19 cellular contexts compared by ENCODE assay signal in genomic region chr4:3341760-3342159, GRCh38. TPM values are rescaled to one million over a fixed set of nuclear protein-coding genes. Genes with fewer than 3 reads are reported as not detected.
DNase-seq lines count a peak whose midpoint lies in the region; ATAC-seq, FAIRE-seq and TF ChIP-seq lines count a peak whose summit lies in the region.
"Had no signal": no experiment of that assay in that cellular context is flagged by ENCODE, and none has a peak within 500 bp of the region (broad histone marks: within the 10 kb centered on the region; RNA-seq: fewer than 3 reads in every experiment).

No MANE protein-coding gene starts in this region.

- H3K9me3 Mint-ChIP-seq in stimulated activated naive CD8-positive, alpha-beta T cell treated with anti-CD3 and anti-CD28 coated beads, Interleukin-15, amount 100 ng/mL, for 72 hours = no peaks in the 10 kb centered on the region
- H3K9me3 Mint-ChIP-seq: dendritic cell treated with granulocyte-macrophage colony-stimulating factor and Interleukin-4, amounts not matched to agents 40 ng/mL and 50 ng/mL, for 4 days; immature natural killer cell had no signal

- H3K9me3 ChIP-seq in Loucy (ENCODE audit: insufficient read depth, low read depth, low read length) = no peaks in the 10 kb centered on the region
- no peaks in the 10 kb centered on the region for H3K9me3 ChIP-seq in endothelial cell of umbilical vein (replicated peaks; ENCODE audit: control insufficient read depth, insufficient read depth, low read length)
- H3K9me3 ChIP-seq in vagina = no peaks in the 10 kb centered on the region
- H3K9me3 ChIP-seq: breast epithelium had no signal

- no peak for DNase-seq in stimulated activated naive CD8-positive, alpha-beta T cell treated with anti-CD3 and anti-CD28 coated beads, Interleukin-15, amount 100 ng/mL, for 72 hours
- no peak for DNase-seq in stimulated activated naive CD8-positive, alpha-beta T cell treated with anti-CD3 and anti-CD28 coated beads, Interleukin-15, Interleukin-2, amounts not matched to agents 100 U/mL and 50 U/mL, for 24 hours
- DNase-seq in endothelial cell of umbilical vein (ENCODE audit: low read depth, low spot score) = no peak
- peak; percentile 62 to 81 for DNase-seq in vagina (ENCODE audit: extremely low spot score in 2 of 2)
- no peak for DNase-seq in G401 (ENCODE audit: low spot score)
- DNase-seq: activated effector memory CD4-positive, alpha-beta T cell treated with Interleukin-2 at 50 U/mL for 16 hours; AML-193; GF-D8; KG1; NCI-H187 treated with DMSO at 0.1 percent for 48 hours; NCI-H446 treated with DMSO at 0.1 percent for 48 hours; stimulated activated CD4-positive, alpha-beta T cell treated with anti-CD3 and anti-CD28 coated beads, Interleukin-4, amount 100 ng/mL, for 1 hour; trophoblast cell had no signal

- H3K4me3 ChIP-seq in Loucy (ENCODE audit: low read length, poor library complexity, severe bottlenecking) = peak overlapping the region; percentile 66
- no peak overlapping the region for H3K4me3 ChIP-seq in endothelial cell of umbilical vein (replicated peaks in 1 of 3; ENCODE audit: insufficient read depth in 1 of 3, low read depth in 1 of 3, low read length in 3 of 3)
- no peak overlapping the region for H3K4me3 ChIP-seq in vagina
- H3K4me3 ChIP-seq: breast epithelium had no signal

- POLR2A ChIA-PET in endothelial cell of umbilical vein (lab: Charles Lee) = interaction anchor here (0.9 kb wide), 1 partner anchor 11 kb away, joined by 4 read pairs; no protein-coding TSS in a partner anchor

- in situ Hi-C loops in G401 (cut with HindIII; ENCODE audit: low sequenced_read_pairs) = no loop called here

- no peaks in the 10 kb centered on the region for H3K9me1 ChIP-seq in endothelial cell of umbilical vein (replicated peaks; ENCODE audit: control insufficient read depth, extremely low read depth, insufficient read depth, low read length)

- peaks cover 29% of the 10 kb centered on the region for H3K36me3 ChIP-seq in Loucy (ENCODE audit: insufficient read depth, low read length)
- H3K36me3 ChIP-seq in endothelial cell of umbilical vein (ENCODE audit: control insufficient read depth in 2 of 2, extremely low read depth in 1 of 2, insufficient read depth in 2 of 2, low read length in 2 of 2) = peaks cover 0 to 6% of the 10 kb centered on the region in 2 experiments
- no peaks in the 10 kb centered on the region for H3K36me3 ChIP-seq in vagina
- H3K36me3 ChIP-seq: breast epithelium had no signal

- peaks cover 3% of the 10 kb centered on the region; the same call in 1 of the 2 replicates for H3F3A ChIP-seq in Loucy (ENCODE audit: low read depth)

- CTCF ChIA-PET in endothelial cell of umbilical vein (lab: Charles Lee) = interaction anchor here (0.7 to 1.2 kb wide), 11 partner anchors 8 to 110 kb away, joined by 3 to 6 read pairs (median 3); no protein-coding TSS in a partner anchor

- no peaks in the 10 kb centered on the region for H3K9me2 ChIP-seq in Loucy (replicated peaks; ENCODE audit: low read depth, low read length)

- peak overlapping the region; percentile 62 for H3K9ac ChIP-seq in Loucy (ENCODE audit: low read depth, low read length, poor library complexity, severe bottlenecking)
- peak overlapping the region; percentile 49 for H3K9ac ChIP-seq in endothelial cell of umbilical vein (replicated peaks; ENCODE audit: extremely low read depth, insufficient read depth, low read length)

- peak overlapping the region; percentile 72 for H3K4me2 ChIP-seq in Loucy (ENCODE audit: low read depth, low read length, poor library complexity, severe bottlenecking)
- H3K4me2 ChIP-seq in endothelial cell of umbilical vein (ENCODE audit: insufficient read depth, low read length) = peak overlapping the region; percentile 91

- no TSS peak for BruUV-seq in endothelial cell of umbilical vein (replicated peaks; lab: Mats Ljungman, UMichigan)

- H3K27me3 ChIP-seq in Loucy (ENCODE audit: insufficient read depth, low read length, poor library complexity, severe bottlenecking) (no peaks in the 10 kb centered on the region), endothelial cell of umbilical vein (ENCODE audit: control insufficient read depth in 2 of 2, insufficient read depth in 2 of 2, low read length in 2 of 2) (no peaks in the 10 kb centered on the region), vagina (no peaks in the 10 kb centered on the region)
- H3K27me3 ChIP-seq: breast epithelium had no signal

- no peak for FAIRE-seq in endothelial cell of umbilical vein (lab: Jason Lieb, UNC)

- H3K27ac ChIP-seq in endothelial cell of umbilical vein (ENCODE audit: insufficient read depth, low read depth, low read length) = peak overlapping the region; percentile 88
- H3K27ac ChIP-seq in vagina = no peak overlapping the region
- H3K27ac ChIP-seq: breast epithelium had no signal

- peak; percentile 59 for ATAC-seq in stimulated activated naive CD8-positive, alpha-beta T cell treated with anti-CD3 and anti-CD28 coated beads, Interleukin-15, amount 100 ng/mL, for 72 hours
- ATAC-seq in stimulated activated naive CD8-positive, alpha-beta T cell treated with anti-CD3 and anti-CD28 coated beads, Interleukin-15, Interleukin-2, amounts not matched to agents 100 U/mL and 50 U/mL, for 24 hours = no peak
- no peak for ATAC-seq in HG03571 (IDR thresholded peaks at IDR 0.05; ENCODE audit: unreplicated experiment)
- ATAC-seq in HG03457 (IDR thresholded peaks at IDR 0.05; ENCODE audit: unreplicated experiment) = no peak

- TF ChIP-seq POLR2A in endothelial cell of umbilical vein (IDR thresholded peaks at IDR 0.05; ENCODE audit: low read depth, low read length) (no peak), vagina (IDR thresholded peaks at IDR 0.05) (no peak)

- H3K4me3 Mint-ChIP-seq in stimulated activated naive CD8-positive, alpha-beta T cell treated with anti-CD3 and anti-CD28 coated beads, Interleukin-15, amount 100 ng/mL, for 72 hours = no peak overlapping the region
- H3K4me3 Mint-ChIP-seq: dendritic cell treated with granulocyte-macrophage colony-stimulating factor and Interleukin-4, amounts not matched to agents 40 ng/mL and 50 ng/mL, for 4 days had no signal

- TF ChIP-seq CTCF in Loucy (conservative IDR thresholded peaks at IDR 0.05; ENCODE audit: low read length) (no peak), endothelial cell of umbilical vein (IDR thresholded peaks at IDR 0.05; ENCODE audit: extremely low read depth in 1 of 2, insufficient read depth in 1 of 2, low read depth in 1 of 2, low read length in 2 of 2) (no peak), vagina (IDR thresholded peaks at IDR 0.05) (no peak)

- intact Hi-C loops in endothelial cell of umbilical vein (cut with micrococcal nuclease) (loop anchor here (1.0 to 2.0 kb wide), 3 partner anchors 29 to 49 kb away; no protein-coding TSS in a partner anchor), vagina (cut with DNase I) (no loop called here)

- H3K4me1 ChIP-seq in Loucy (ENCODE audit: insufficient read depth, low read length, poor library complexity, severe bottlenecking) (peaks cover 41% of the 10 kb centered on the region), endothelial cell of umbilical vein (ENCODE audit: control insufficient read depth, extremely low read depth, insufficient read depth, low read length) (peaks cover 25% of the 10 kb centered on the region), vagina (peaks cover 29% of the 10 kb centered on the region)

- peak overlapping the region in 1 of 2 donors; percentile 51 for H3K27ac Mint-ChIP-seq in stimulated activated naive CD8-positive, alpha-beta T cell treated with anti-CD3 and anti-CD28 coated beads, Interleukin-15, amount 100 ng/mL, for 72 hours
- H3K27ac Mint-ChIP-seq: dendritic cell treated with granulocyte-macrophage colony-stimulating factor and Interleukin-4, amounts not matched to agents 40 ng/mL and 50 ng/mL, for 4 days had no signal

- H3K4me1 Mint-ChIP-seq in stimulated activated naive CD8-positive, alpha-beta T cell treated with anti-CD3 and anti-CD28 coated beads, Interleukin-15, amount 100 ng/mL, for 72 hours = peaks cover 34% of the 10 kb centered on the region

- H4K20me1 ChIP-seq in Loucy (ENCODE audit: insufficient read depth, low read length, poor library complexity, severe bottlenecking) (peaks cover 33% of the 10 kb centered on the region), endothelial cell of umbilical vein (replicated peaks; ENCODE audit: control insufficient read depth, extremely low read depth, insufficient read depth, low read length) (no peaks in the 10 kb centered on the region)

- dilution Hi-C loops in endothelial cell of umbilical vein (cut with MboI; ENCODE audit: extremely low pct_ligation_motif_present, low sequenced_read_pairs) = no loop called here

- no peak overlapping the region for H2AFZ ChIP-seq in Loucy (ENCODE audit: low read length)
- H2AFZ ChIP-seq in endothelial cell of umbilical vein (ENCODE audit: low read depth, low read length) = no peak overlapping the region

- H3K27me3 Mint-ChIP-seq in stimulated activated naive CD8-positive, alpha-beta T cell treated with anti-CD3 and anti-CD28 coated beads, Interleukin-15, amount 100 ng/mL, for 72 hours = no peaks in the 10 kb centered on the region

- H3K79me2 ChIP-seq in Loucy (ENCODE audit: insufficient read depth, low read length) (peaks cover 83% of the 10 kb centered on the region), endothelial cell of umbilical vein (ENCODE audit: control insufficient read depth, insufficient read depth, low read length) (peaks cover 33% of the 10 kb centered on the region)

TF ChIP-seq in endothelial cell of umbilical vein, 7 proteins besides CTCF, POLR2A, EP300 and RAD21 (continues in another document):
- TF ChIP-seq POLR2AphosphoS5 (IDR thresholded peaks at IDR 0.05; ENCODE audit: insufficient read depth, low read depth, low read length) = no peak
- no peak for TF ChIP-seq EZH2 (IDR thresholded peaks at IDR 0.05; ENCODE audit: borderline replicate concordance, low read depth, low read length, severe bottlenecking)
- TF ChIP-seq JUN (IDR thresholded peaks at IDR 0.05; ENCODE audit: borderline replicate concordance, insufficient read depth, insufficient read length, low read depth) = no peak
- TF ChIP-seq GATA2 (IDR thresholded peaks at IDR 0.05; ENCODE audit: insufficient read depth, insufficient read length, low read depth, low read length) = no peak
- no peak for TF ChIP-seq MYC (IDR thresholded peaks at IDR 0.05; ENCODE audit: low read depth, low read length)

RNA-seq across cellular contexts. Expression of gene RGS12, which starts 48.9 kb away (rescaled TPM):
- total RNA-seq in endothelial cell of umbilical vein (75.4 and 78.0 TPM in 2 replicates), vagina (64.8 TPM)
- 38.1 and 65.2 TPM in 2 replicates for polyA plus RNA-seq in endothelial cell of umbilical vein
- polyA plus RNA-seq in endothelial cell of umbilical vein (2011; cell fraction: cytosol; rRNA removed) = 25.3 and 31.2 TPM in 2 replicates
- 102 and 126 TPM in 2 replicates for polyA plus RNA-seq in endothelial cell of umbilical vein (2011; cell fraction: nucleus; rRNA removed)
- 38.5 and 42.4 TPM in 2 replicates for polyA plus RNA-seq in endothelial cell of umbilical vein (2012)
- polyA minus RNA-seq in endothelial cell of umbilical vein = 49.0 and 68.5 TPM in 2 replicates
- 2.3 TPM for polyA minus RNA-seq in endothelial cell of umbilical vein (2011; cell fraction: cytosol; rRNA and poly(A)+ RNA removed)
- 62.7 and 105 TPM in 2 replicates for polyA minus RNA-seq in endothelial cell of umbilical vein (2011; cell fraction: nucleus; rRNA and poly(A)+ RNA removed)
- total RNA-seq in G401 (2014; rRNA removed; shearing (Covaris generic)) = 12.3 and 14.4 TPM in 2 replicates

Comparison
In these comparisons a context has a peak if more than half of its experiments do, and no peak if none do; other contexts are left out.
1. DNase-seq: peak in vagina (2 of 2); none in stimulated activated naive CD8-positive, alpha-beta T cell treated with anti-CD3 and anti-CD28 coated beads, Interleukin-15, amount 100 ng/mL, for 72 hours (0 of 2), stimulated activated naive CD8-positive, alpha-beta T cell treated with anti-CD3 and anti-CD28 coated beads, Interleukin-15, Interleukin-2, amounts not matched to agents 100 U/mL and 50 U/mL, for 24 hours (single experiment), endothelial cell of umbilical vein (single experiment) and G401 (single experiment).